Comparison of ENCODE assay signal across 21 cellular contexts in the genomic region with DNA sequence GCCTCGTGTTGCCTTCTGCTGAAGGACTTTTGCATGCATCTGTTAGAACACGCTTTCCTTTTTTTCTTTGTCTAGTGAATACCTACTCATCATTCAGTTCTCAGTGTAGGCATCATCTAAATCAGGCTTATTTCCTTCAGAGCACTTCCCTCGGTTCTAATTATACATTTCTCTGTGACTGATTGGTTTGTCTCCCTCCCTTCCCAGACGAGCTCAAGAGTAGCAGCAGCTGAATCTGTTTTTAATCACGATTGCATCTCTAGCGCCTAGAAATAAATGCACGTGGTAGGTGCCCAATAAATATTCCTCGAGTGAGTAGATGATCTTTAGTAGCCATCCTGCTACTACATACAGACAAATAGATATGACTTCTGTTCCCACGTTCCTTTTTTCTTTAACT.
"Had no signal": no experiment of that assay in that cellular context is flagged by ENCODE, and none has a peak within 500 bp of the region (broad histone marks: within the 10 kb centered on the region; RNA-seq: fewer than 3 reads in every experiment).

No MANE protein-coding gene starts in this region.

- H3K4me1 ChIP-seq: parathyroid adenoma had no signal

- H3K4me3 ChIP-seq: cardiac muscle cell, sigmoid colon, upper lobe of right lung had no signal

- ATAC-seq: activated naive CD8-positive, alpha-beta T cell treated with anti-CD3 and anti-CD28 coated beads, Interleukin-2, amount 50 U/mL, for 24 hours; activated T-cell treated with anti-CD3 and anti-CD28 coated beads, Interleukin-2, amount 50 U/mL, for 4 hours; left ventricle myocardium superior; upper lobe of right lung had no signal

- H3K9ac ChIP-seq: parathyroid adenoma had no signal

- H3K9me3 Mint-ChIP-seq: activated naive CD8-positive, alpha-beta T cell treated with anti-CD3 and anti-CD28 coated beads, Interleukin-2, amount 50 U/mL, for 24 hours; activated T-cell treated with anti-CD3 and anti-CD28 coated beads, Interleukin-2, amount 50 U/mL, for 4 hours; nephron progenitor cell; T-helper 1 cell treated with Interleukin-12 subunit alpha and Interleukin-12 subunit beta and Interleukin-4 antibody, amounts not matched to agents 30 μg/mL and 1 μg/mL, for 36 hours had no signal

- H3K4me3 Mint-ChIP-seq: activated naive CD8-positive, alpha-beta T cell treated with anti-CD3 and anti-CD28 coated beads, Interleukin-2, amount 50 U/mL, for 24 hours; activated T-cell treated with anti-CD3 and anti-CD28 coated beads, Interleukin-2, amount 50 U/mL, for 4 hours; nephron progenitor cell; T-helper 1 cell treated with Interleukin-12 subunit alpha and Interleukin-12 subunit beta and Interleukin-4 antibody, amounts not matched to agents 30 μg/mL and 1 μg/mL, for 36 hours had no signal

- H2AFZ ChIP-seq: parathyroid adenoma had no signal

- H3K27me3 ChIP-seq: cardiac muscle cell, sigmoid colon, upper lobe of right lung had no signal

- H3K79me2 ChIP-seq: parathyroid adenoma had no signal

- H3K27me3 Mint-ChIP-seq: activated naive CD8-positive, alpha-beta T cell treated with anti-CD3 and anti-CD28 coated beads, Interleukin-2, amount 50 U/mL, for 24 hours had no signal

- H3K27ac Mint-ChIP-seq: activated naive CD8-positive, alpha-beta T cell treated with anti-CD3 and anti-CD28 coated beads, Interleukin-2, amount 50 U/mL, for 24 hours; nephron progenitor cell; T-helper 1 cell treated with Interleukin-12 subunit alpha and Interleukin-12 subunit beta and Interleukin-4 antibody, amounts not matched to agents 30 μg/mL and 1 μg/mL, for 36 hours had no signal

- H3K36me3 ChIP-seq: cardiac muscle cell had no signal

- DNase-seq: activated CD4-positive, alpha-beta T cell treated with anti-CD3 and anti-CD28 coated beads for 4 hours; activated CD4-positive, alpha-beta T cell treated with anti-CD3 and anti-CD28 coated beads, Interleukin-2, amount 50 U/mL, for 48 hours; activated CD4-positive, CD25-positive, alpha-beta regulatory T cell; activated CD8-positive, alpha-beta memory T cell treated with anti-CD3 and anti-CD28 coated beads, Interleukin-2, amount 50 U/mL, for 48 hours; activated effector memory CD4-positive, alpha-beta T cell treated with anti-CD3 and anti-CD28 coated beads, Interleukin-2, amount 50 U/mL, for 16 hours; activated naive CD4-positive, alpha-beta T cell treated with anti-CD3 and anti-CD28 coated beads, Interleukin-2, amount 50 U/mL, for 16 hours; activated naive CD8-positive, alpha-beta T cell treated with anti-CD3 and anti-CD28 coated beads, Interleukin-2, amount 50 U/mL, for 24 hours; activated T-cell treated with anti-CD3 and anti-CD28 coated beads, Interleukin-2, amount 50 U/mL, for 4 hours; effector CD4-positive, alpha-beta T cell; erythroblast; foreskin melanocyte; left ventricle myocardium superior; nephron progenitor cell; sigmoid colon; stimulated activated CD4-positive, alpha-beta T cell treated with anti-CD3 and anti-CD28 coated beads, Interleukin-2, amount 100 ng/mL, for 48 hours; stimulated activated CD8-positive, alpha-beta memory T cell treated with anti-CD3 and anti-CD28 coated beads, Interleukin-4, amount 100 ng/mL, for 48 hours; stimulated activated naive CD4-positive, alpha-beta T cell; upper lobe of right lung had no signal

- H3K27ac ChIP-seq: cardiac muscle cell, parathyroid adenoma, sigmoid colon, upper lobe of right lung had no signal

- H3K9me3 ChIP-seq: sigmoid colon, upper lobe of right lung had no signal
